2 cellular contexts compared by ENCODE assay signal in the genomic region with DNA sequence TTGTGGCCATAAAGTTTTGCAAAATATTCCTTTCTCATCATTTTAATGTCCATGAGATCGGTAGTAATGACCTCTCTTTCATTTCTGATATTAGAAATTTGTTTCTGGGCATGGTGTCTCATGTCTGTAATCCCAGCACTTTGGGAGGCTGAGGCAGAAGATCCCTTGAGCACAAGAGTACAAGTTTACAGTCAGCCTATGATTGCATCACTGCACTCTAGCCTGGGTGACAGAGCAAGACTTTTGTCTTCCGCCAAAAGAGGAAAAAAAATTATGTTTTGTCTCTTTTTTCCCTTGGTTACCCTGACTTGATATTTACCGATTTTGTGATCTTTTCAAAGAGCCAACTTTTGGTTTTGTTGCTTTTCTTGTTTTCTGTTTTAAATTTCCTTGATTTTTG.
TF ChIP-seq lines count a peak whose summit lies in the region.

No MANE protein-coding gene starts in this region.

TF ChIP-seq in K562, 482 proteins besides CTCF, POLR2A, EP300 and RAD21:
- TF ChIP-seq RBBP5 (IDR thresholded peaks at IDR 0.05; ENCODE audit: borderline replicate concordance, insufficient read depth, low read length, poor library complexity, severe bottlenecking) (no peak), NFYB (IDR thresholded peaks at IDR 0.05; ENCODE audit: extremely low read depth, insufficient read length) (no peak), CEBPB (tag; IDR thresholded peaks at IDR 0.05) (peak; percentile 53; the same call in 1 of the 2 replicates), PHTF2 (CRISPR knock-in tag; IDR thresholded peaks at IDR 0.05) (no peak), HDAC6 (IDR thresholded peaks at IDR 0.05; ENCODE audit: low read depth, low read length) (no peak), ZKSCAN1 (IDR thresholded peaks at IDR 0.05; ENCODE audit: low read depth, low read length) (no peak), CEBPG (CRISPR knock-in tag; IDR thresholded peaks at IDR 0.05) (no peak), CEBPG (tag; conservative IDR thresholded peaks at IDR 0.05 in 1 of 2, IDR thresholded peaks at IDR 0.05 in 1 of 2) (peak; percentile 61 to 69), POLR2G (IDR thresholded peaks at IDR 0.05; ENCODE audit: low read depth, low read length) (no peak), DIDO1 (tag; IDR thresholded peaks at IDR 0.05; ENCODE audit: low read depth) (no peak), ZNF140 (CRISPR knock-in tag; IDR thresholded peaks at IDR 0.05) (no peak), KDM4B (IDR thresholded peaks at IDR 0.05; ENCODE audit: borderline replicate concordance in 2 of 2, low read depth in 1 of 2) (no peak)
- TF ChIP-seq, protein P1, sequence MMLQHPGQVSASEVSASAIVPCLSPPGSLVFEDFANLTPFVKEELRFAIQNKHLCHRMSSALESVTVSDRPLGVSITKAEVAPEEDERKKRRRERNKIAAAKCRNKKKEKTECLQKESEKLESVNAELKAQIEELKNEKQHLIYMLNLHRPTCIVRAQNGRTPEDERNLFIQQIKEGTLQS (IDR thresholded peaks at IDR 0.05): peak; percentile 72
- TF ChIP-seq, protein P1 (CRISPR knock-in tag; conservative IDR thresholded peaks at IDR 0.05): no peak
- TF ChIP-seq, protein P2, sequence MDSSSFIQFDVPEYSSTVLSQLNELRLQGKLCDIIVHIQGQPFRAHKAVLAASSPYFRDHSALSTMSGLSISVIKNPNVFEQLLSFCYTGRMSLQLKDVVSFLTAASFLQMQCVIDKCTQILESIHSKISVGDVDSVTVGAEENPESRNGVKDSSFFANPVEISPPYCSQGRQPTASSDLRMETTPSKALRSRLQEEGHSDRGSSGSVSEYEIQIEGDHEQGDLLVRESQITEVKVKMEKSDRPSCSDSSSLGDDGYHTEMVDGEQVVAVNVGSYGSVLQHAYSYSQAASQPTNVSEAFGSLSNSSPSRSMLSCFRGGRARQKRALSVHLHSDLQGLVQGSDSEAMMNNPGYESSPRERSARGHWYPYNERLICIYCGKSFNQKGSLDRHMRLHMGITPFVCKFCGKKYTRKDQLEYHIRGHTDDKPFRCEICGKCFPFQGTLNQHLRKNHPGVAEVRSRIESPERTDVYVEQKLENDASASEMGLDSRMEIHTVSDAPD (CRISPR knock-in tag; IDR thresholded peaks at IDR 0.05): no peak
- TF ChIP-seq, protein P3, sequence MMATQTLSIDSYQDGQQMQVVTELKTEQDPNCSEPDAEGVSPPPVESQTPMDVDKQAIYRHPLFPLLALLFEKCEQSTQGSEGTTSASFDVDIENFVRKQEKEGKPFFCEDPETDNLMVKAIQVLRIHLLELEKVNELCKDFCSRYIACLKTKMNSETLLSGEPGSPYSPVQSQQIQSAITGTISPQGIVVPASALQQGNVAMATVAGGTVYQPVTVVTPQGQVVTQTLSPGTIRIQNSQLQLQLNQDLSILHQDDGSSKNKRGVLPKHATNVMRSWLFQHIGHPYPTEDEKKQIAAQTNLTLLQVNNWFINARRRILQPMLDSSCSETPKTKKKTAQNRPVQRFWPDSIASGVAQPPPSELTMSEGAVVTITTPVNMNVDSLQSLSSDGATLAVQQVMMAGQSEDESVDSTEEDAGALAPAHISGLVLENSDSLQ (IDR thresholded peaks at IDR 0.05): no peak

TF ChIP-seq in HepG2, 621 proteins besides CTCF, POLR2A, EP300 and RAD21:
- TF ChIP-seq KLF15 (CRISPR knock-in tag; IDR thresholded peaks at IDR 0.05; ENCODE audit: borderline replicate concordance) (no peak), YEATS2 (CRISPR knock-in tag; IDR thresholded peaks at IDR 0.05; ENCODE audit: borderline replicate concordance) (no peak), TAF15 (IDR thresholded peaks at IDR 0.05; ENCODE audit: low read depth, low read length, poor library complexity, severe bottlenecking) (no peak), NCOA5 (CRISPR knock-in tag; IDR thresholded peaks at IDR 0.05) (no peak), NFE2L1 (CRISPR knock-in tag; IDR thresholded peaks at IDR 0.05; ENCODE audit: borderline replicate concordance) (no peak), SETDB1 (CRISPR knock-in tag; IDR thresholded peaks at IDR 0.05; ENCODE audit: borderline replicate concordance) (no peak), ELF3 (CRISPR knock-in tag; IDR thresholded peaks at IDR 0.05) (no peak), CEBPG (CRISPR knock-in tag; IDR thresholded peaks at IDR 0.05) (no peak), RFX1 (IDR thresholded peaks at IDR 0.05) (no peak), MAFK (conservative IDR thresholded peaks at IDR 0.05 in 1 of 2, IDR thresholded peaks at IDR 0.05 in 1 of 2; ENCODE audit: low read length in 2 of 2) (no peak), ZFP1 (CRISPR knock-in tag; IDR thresholded peaks at IDR 0.05) (no peak)
- TF ChIP-seq, protein P4, sequence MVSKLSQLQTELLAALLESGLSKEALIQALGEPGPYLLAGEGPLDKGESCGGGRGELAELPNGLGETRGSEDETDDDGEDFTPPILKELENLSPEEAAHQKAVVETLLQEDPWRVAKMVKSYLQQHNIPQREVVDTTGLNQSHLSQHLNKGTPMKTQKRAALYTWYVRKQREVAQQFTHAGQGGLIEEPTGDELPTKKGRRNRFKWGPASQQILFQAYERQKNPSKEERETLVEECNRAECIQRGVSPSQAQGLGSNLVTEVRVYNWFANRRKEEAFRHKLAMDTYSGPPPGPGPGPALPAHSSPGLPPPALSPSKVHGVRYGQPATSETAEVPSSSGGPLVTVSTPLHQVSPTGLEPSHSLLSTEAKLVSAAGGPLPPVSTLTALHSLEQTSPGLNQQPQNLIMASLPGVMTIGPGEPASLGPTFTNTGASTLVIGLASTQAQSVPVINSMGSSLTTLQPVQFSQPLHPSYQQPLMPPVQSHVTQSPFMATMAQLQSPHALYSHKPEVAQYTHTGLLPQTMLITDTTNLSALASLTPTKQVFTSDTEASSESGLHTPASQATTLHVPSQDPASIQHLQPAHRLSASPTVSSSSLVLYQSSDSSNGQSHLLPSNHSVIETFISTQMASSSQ (IDR thresholded peaks at IDR 0.05; ENCODE audit: low read depth): no peak
- TF ChIP-seq, protein P4 (CRISPR knock-in tag; IDR thresholded peaks at IDR 0.05; ENCODE audit: borderline replicate concordance): no peak
- TF ChIP-seq, protein P5, sequence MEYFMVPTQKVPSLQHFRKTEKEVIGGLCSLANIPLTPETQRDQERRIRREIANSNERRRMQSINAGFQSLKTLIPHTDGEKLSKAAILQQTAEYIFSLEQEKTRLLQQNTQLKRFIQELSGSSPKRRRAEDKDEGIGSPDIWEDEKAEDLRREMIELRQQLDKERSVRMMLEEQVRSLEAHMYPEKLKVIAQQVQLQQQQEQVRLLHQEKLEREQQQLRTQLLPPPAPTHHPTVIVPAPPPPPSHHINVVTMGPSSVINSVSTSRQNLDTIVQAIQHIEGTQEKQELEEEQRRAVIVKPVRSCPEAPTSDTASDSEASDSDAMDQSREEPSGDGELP (IDR thresholded peaks at IDR 0.05; ENCODE audit: borderline replicate concordance, low read depth): no peak
- TF ChIP-seq, protein P6, sequence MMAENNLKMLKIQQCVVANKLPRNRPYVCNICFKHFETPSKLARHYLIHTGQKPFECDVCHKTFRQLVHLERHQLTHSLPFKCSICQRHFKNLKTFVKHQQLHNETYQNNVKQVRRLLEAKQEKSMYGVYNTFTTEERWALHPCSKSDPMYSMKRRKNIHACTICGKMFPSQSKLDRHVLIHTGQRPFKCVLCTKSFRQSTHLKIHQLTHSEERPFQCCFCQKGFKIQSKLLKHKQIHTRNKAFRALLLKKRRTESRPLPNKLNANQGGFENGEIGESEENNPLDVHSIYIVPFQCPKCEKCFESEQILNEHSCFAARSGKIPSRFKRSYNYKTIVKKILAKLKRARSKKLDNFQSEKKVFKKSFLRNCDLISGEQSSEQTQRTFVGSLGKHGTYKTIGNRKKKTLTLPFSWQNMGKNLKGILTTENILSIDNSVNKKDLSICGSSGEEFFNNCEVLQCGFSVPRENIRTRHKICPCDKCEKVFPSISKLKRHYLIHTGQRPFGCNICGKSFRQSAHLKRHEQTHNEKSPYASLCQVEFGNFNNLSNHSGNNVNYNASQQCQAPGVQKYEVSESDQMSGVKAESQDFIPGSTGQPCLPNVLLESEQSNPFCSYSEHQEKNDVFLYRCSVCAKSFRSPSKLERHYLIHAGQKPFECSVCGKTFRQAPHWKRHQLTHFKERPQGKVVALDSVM (CRISPR knock-in tag; IDR thresholded peaks at IDR 0.05): no peak
TF ChIP-seq in HepG2: peak in this region for 0.
